Comparison of ENCODE assay signal across 8 cellular contexts in genomic region chr9:35115680-35116538, GRCh38. TPM values are rescaled to one million over a fixed set of nuclear protein-coding genes. Genes with fewer than 3 reads are reported as not detected.
DNase-seq lines count a peak whose midpoint lies in the region; ATAC-seq and TF ChIP-seq lines count a peak whose summit lies in the region.

TSS of gene ATOSB (minus strand) at chr9:35115862. CDS start at chr9:35108274, 7,588 bp downstream.

- H2AFZ ChIP-seq in IMR-90 (replicated peaks; ENCODE audit: low read length, poor library complexity): peak within 1 kb of the TSS; percentile 91

- peak within 1 kb of the TSS; percentile 84; the same call in 1 of the 2 replicates for H3K56ac ChIP-seq in IMR-90 (ENCODE audit: extremely low read depth, insufficient read depth, low read length)

- TF ChIP-seq CTCF in IMR-90 (conservative IDR thresholded peaks at IDR 0.05; ENCODE audit: low read depth, low read length) (no peak), epithelial cell of esophagus (IDR thresholded peaks at IDR 0.05; ENCODE audit: insufficient read depth, low read depth, low read length, missing control alignments) (no peak), mucosa of descending colon (IDR thresholded peaks at IDR 0.05) (no peak)

- peak within 1 kb of the TSS; percentile 98 for H3K4me2 ChIP-seq in IMR-90 (ENCODE audit: low read depth, low read length)

- peak within 1 kb of the TSS; percentile 85 for H3K27ac ChIP-seq in IMR-90 (ENCODE audit: insufficient read depth, low read length)

- no peaks in the 10 kb centered on the region for H3K27me3 ChIP-seq in IMR-90 (ENCODE audit: control insufficient read depth, insufficient read depth, low read length)

- dilution Hi-C loops in IMR-90 (cut with HindIII; ENCODE audit: low sequenced_read_pairs, unreplicated experiment): no loop called here

- TF ChIP-seq POLR2A in IMR-90 (IDR thresholded peaks at IDR 0.05; ENCODE audit: low read depth, low read length): no peak

- H2AK5ac ChIP-seq in IMR-90 (ENCODE audit: low read depth, low read length): peak within 1 kb of the TSS; percentile 90

- H3K79me1 ChIP-seq in IMR-90 (ENCODE audit: low read depth in 1 of 2, low read length in 2 of 2): peaks cover 11 to 33% of the 10 kb centered on the region in 2 experiments; a peak in 3 of 4 replicates

- no peaks in the 10 kb centered on the region; the same call in 1 of the 2 replicates for H3K9me1 ChIP-seq in IMR-90 (ENCODE audit: insufficient read depth, low read length)

- peak within 1 kb of the TSS; percentile 57 for H2BK20ac ChIP-seq in IMR-90 (ENCODE audit: low read depth, low read length)

- no TSS peak for BruUV-seq in IMR-90 (replicated peaks; lab: Mats Ljungman, UMichigan)

- H3K4me3 ChIP-seq in IMR-90 (ENCODE audit: insufficient read depth, low read depth, low read length) (peak within 1 kb of the TSS; percentile 88), epithelial cell of esophagus (ENCODE audit: low read length) (peak within 1 kb of the TSS; percentile 67), mucosa of descending colon (peak within 1 kb of the TSS; percentile 24)

- peak within 1 kb of the TSS; percentile 87 for H2BK5ac ChIP-seq in IMR-90 (ENCODE audit: low read depth, low read length, poor library complexity, severe bottlenecking)

- H2BK15ac ChIP-seq in IMR-90 (ENCODE audit: low read depth, low read length): peak within 1 kb of the TSS; percentile 92; the same call in 1 of the 3 replicates

- peak within 1 kb of the TSS; percentile 83 for H2BK120ac ChIP-seq in IMR-90 (ENCODE audit: low read depth, low read length)

- peak within 1 kb of the TSS; percentile 94 for H3K14ac ChIP-seq in IMR-90 (replicated peaks; ENCODE audit: low read depth, low read length)

- peak within 1 kb of the TSS; percentile 26 for H3K18ac ChIP-seq in IMR-90 (ENCODE audit: low read depth, low read length)

- intact Hi-C loops in IMR-90 (cut with micrococcal nuclease) (loop anchor here (1.0 to 5.0 kb wide), 7 partner anchors 46 to 486 kb away; partner anchors contain the start of gene UNC13B), mucosa of descending colon (cut with DNase I, micrococcal nuclease) (loop anchor here (5.0 to 10.0 kb wide), 2 partner anchors 141 to 359 kb away; no protein-coding TSS in a partner anchor)

- in situ Hi-C loops in IMR-90 (cut with MboI; ENCODE audit: low sequenced_read_pairs): loop anchor here (5.0 kb wide), 2 partner anchors 361 to 436 kb away; no protein-coding TSS in a partner anchor

- H3K9ac ChIP-seq in IMR-90 (ENCODE audit: low read depth, low read length): peak within 1 kb of the TSS; percentile 80

- TF ChIP-seq RAD21 in IMR-90 (IDR thresholded peaks at IDR 0.05; ENCODE audit: low read length): no peak

- H3K23ac ChIP-seq in IMR-90 (ENCODE audit: low read depth, low read length): peak within 1 kb of the TSS; percentile 73

- H3K36me3 ChIP-seq in IMR-90 (ENCODE audit: control insufficient read depth, insufficient read depth, low read length): no peaks in the 10 kb centered on the region
- no peaks in the 10 kb centered on the region for H3K36me3 ChIP-seq in mucosa of descending colon (ENCODE audit: low read depth)

- CTCF ChIA-PET in IMR-90 (lab: Yijun Ruan, JAX): interaction anchor here (0.6 to 1.2 kb wide), 3 partner anchors 78 to 438 kb away, joined by 3 to 6 read pairs (median 5); no protein-coding TSS in a partner anchor

- no peaks in the 10 kb centered on the region for H3K9me3 ChIP-seq in IMR-90 (ENCODE audit: control insufficient read depth, insufficient read depth, low read length)
- no peaks in the 10 kb centered on the region for H3K9me3 ChIP-seq in mucosa of descending colon

- POLR2A ChIA-PET in IMR-90 (lab: Charles Lee; ENCODE audit: unreplicated experiment): no interaction called here

- peak within 1 kb of the TSS; percentile 99 for H2AK9ac ChIP-seq in IMR-90 (replicated peaks; ENCODE audit: low read depth, low read length, poor library complexity)

- H4K5ac ChIP-seq in IMR-90 (ENCODE audit: low read depth, low read length): peak within 1 kb of the TSS; percentile 76

- 0% methylated on average over 3 of the region's 54 CpGs; no CpG with 5 or more reads in 1 of the 2 experiments for WGBS in IMR-90 (ENCODE audit: extremely low coverage in 2 of 2, insufficient read length in 1 of 2), 2 experiments

- peak within 1 kb of the TSS; percentile 76 to 77 for H4K8ac ChIP-seq in IMR-90 (ENCODE audit: low read depth in 2 of 2, low read length in 2 of 2)

- peak; percentile 61 for ATAC-seq in GM21528 (IDR thresholded peaks at IDR 0.05; ENCODE audit: low FRiP score, unreplicated experiment)
- ATAC-seq in IMR-90 (ENCODE audit: low read depth): peak; percentile 46
- ATAC-seq in mucosa of descending colon: peak; percentile 73

- peaks cover 8% of the 10 kb centered on the region; the same call in 1 of the 2 replicates for H4K20me1 ChIP-seq in IMR-90 (ENCODE audit: insufficient read depth, low read length)

- DNase-seq in DMS 273 (lab: John Stamatoyannopoulos, UW; ENCODE audit: unreplicated experiment): peak; percentile 98
- DNase-seq in IMR-90: peak; percentile 93
- peak; percentile 100 for DNase-seq in OCI-M1 (lab: John Stamatoyannopoulos, UW)
- peak; percentile 83 for DNase-seq in activated T-cell treated with anti-CD3 and anti-CD28 coated beads for 4 hours
- peak; percentile 97 for DNase-seq in epithelial cell of esophagus (ENCODE audit: low read depth)
- peak; percentile 98 to 99 (median 99) for DNase-seq in mucosa of descending colon
- peak; percentile 91 for DNase-seq in stimulated activated CD8-positive, alpha-beta memory T cell treated with anti-CD3 and anti-CD28 coated beads, Interleukin-4, amount 100 ng/mL, for 24 hours (ENCODE audit: low read depth)

- H4K91ac ChIP-seq in IMR-90 (ENCODE audit: insufficient read depth, low read depth, low read length): peak within 1 kb of the TSS; percentile 94

- H3K4me1 ChIP-seq in IMR-90 (ENCODE audit: control insufficient read depth, insufficient read depth, low read length): peaks cover 16% of the 10 kb centered on the region
- H3K4me1 ChIP-seq in mucosa of descending colon (ENCODE audit: low read depth): peaks cover 32% of the 10 kb centered on the region

- peak within 1 kb of the TSS; percentile 86 for H3K4ac ChIP-seq in IMR-90 (ENCODE audit: low read depth, low read length)

TF ChIP-seq in IMR-90, 13 proteins besides CTCF, POLR2A, EP300 and RAD21:
- no peak for TF ChIP-seq SMC3 (IDR thresholded peaks at IDR 0.05; ENCODE audit: low read depth, low read length)
- TF ChIP-seq BHLHE40 (IDR thresholded peaks at IDR 0.05; ENCODE audit: low read depth, low read length): peak; percentile 93
- peak; percentile 71 for TF ChIP-seq MAZ (IDR thresholded peaks at IDR 0.05; ENCODE audit: borderline replicate concordance, low read depth, low read length)
- peak; percentile 88 for TF ChIP-seq USF2 (IDR thresholded peaks at IDR 0.05; ENCODE audit: low read depth, low read length)
- TF ChIP-seq MXI1 (IDR thresholded peaks at IDR 0.05; ENCODE audit: borderline replicate concordance, low read depth, low read length): peak; percentile 91
- TF ChIP-seq CHD1 (IDR thresholded peaks at IDR 0.05; ENCODE audit: low read depth, low read length): no peak
- TF ChIP-seq RCOR1 (IDR thresholded peaks at IDR 0.05; ENCODE audit: insufficient replicate concordance, low read length): no peak
- no peak for TF ChIP-seq FOS (IDR thresholded peaks at IDR 0.05; ENCODE audit: low read depth, low read length)

RNA-seq across cellular contexts. Expression of gene ATOSB, which starts in this region (rescaled TPM):
- total RNA-seq in IMR-90 (2012; rRNA removed) (12.0 and 13.3 TPM in 2 replicates), mucosa of descending colon (10 to 100 TPM; 32.3 to 35.0 (median 32.9) TPM)
- polyA plus RNA-seq in IMR-90 (2012; rRNA removed): 37.7 and 40.2 TPM in 2 replicates
- 26.8 and 29.7 TPM in 2 replicates for polyA plus RNA-seq in IMR-90 (2012; cell fraction: cytosol; rRNA removed)
- 47.1 and 62.1 TPM in 2 replicates for polyA plus RNA-seq in IMR-90 (2012; cell fraction: nucleus; rRNA removed; ENCODE audit: low replicate concordance)

Comparison
In these comparisons a context has a peak if more than half of its experiments do, and no peak if none do; other contexts are left out.
1. Peak in every context shown above with its lines: DNase-seq, ATAC-seq, H3K4me3 ChIP-seq and H3K27ac ChIP-seq.
2. H3K4me3 ChIP-seq: peak in every context shown above with its lines; median percentile 88 in IMR-90; 67 in epithelial cell of esophagus; 24 in mucosa of descending colon.